Comparison of ENCODE assay signal across 17 cellular contexts in genomic region chr9:17425379-17425778, GRCh38.
A peak's percentile ranks its signal among the peaks of the same experiment; 100 is the strongest.
DNase-seq lines count a peak whose midpoint lies in the region; ATAC-seq and TF ChIP-seq lines count a peak whose summit lies in the region.
"Had no signal": no experiment of that assay in that cellular context is flagged by ENCODE, and none has a peak within 500 bp of the region (broad histone marks: within the 10 kb centered on the region; RNA-seq: fewer than 3 reads in every experiment).

No MANE protein-coding gene starts in this region.

- ATAC-seq in gastroesophageal sphincter (peak; percentile 36), GM18907 (IDR thresholded peaks at IDR 0.05; ENCODE audit: unreplicated experiment) (no peak)
- ATAC-seq: HepG2 had no signal

- no peak for TF ChIP-seq CTCF in gastroesophageal sphincter (IDR thresholded peaks at IDR 0.05)

- no peak for TF ChIP-seq EP300 in gastroesophageal sphincter (IDR thresholded peaks at IDR 0.05)

- H3K9me3 ChIP-seq in gastroesophageal sphincter: no peaks in the 10 kb centered on the region
- H3K9me3 ChIP-seq: BE2C had no signal

- H3K4me1 ChIP-seq in gastroesophageal sphincter: no peaks in the 10 kb centered on the region
- H3K4me1 ChIP-seq: BE2C had no signal

- WGBS in gastroesophageal sphincter (ENCODE audit: low coverage in 1 of 2), 2 donors: 75 to 92% methylated on average over 2 of the region's 2 CpGs

- no peak for TF ChIP-seq POLR2A in gastroesophageal sphincter (IDR thresholded peaks at IDR 0.05)

- H3K4me3 ChIP-seq in gastroesophageal sphincter: no peak overlapping the region

- peak; percentile 49 to 52 for DNase-seq in AML-193 (lab: John Stamatoyannopoulos, UW)
- peak; percentile 70 for DNase-seq in MV-4-11 (lab: John Stamatoyannopoulos, UW)
- peak; percentile 38 for DNase-seq in SKM-1 (lab: John Stamatoyannopoulos, UW; ENCODE audit: unreplicated experiment)
- DNase-seq in stimulated activated naive CD4-positive, alpha-beta T cell treated with Interleukin-2 at 50 U/mL for 16 hours (lab: John Stamatoyannopoulos, UW): no peak
- DNase-seq in DMS53 (lab: John Stamatoyannopoulos, UW): no peak
- no peak for DNase-seq in DMS153 (lab: John Stamatoyannopoulos, UW)
- DNase-seq: 8988T; BE2C; C1 segment of cervical spinal cord; CD4-positive, alpha-beta memory T cell; DND-41; EL; H9; KBM-7 had no signal

- no peaks in the 10 kb centered on the region for H3K27me3 ChIP-seq in gastroesophageal sphincter
- H3K27me3 ChIP-seq: BE2C had no signal

- H3K36me3 ChIP-seq in gastroesophageal sphincter: peaks cover 0 to 20% of the 10 kb centered on the region in 2 donors
- H3K36me3 ChIP-seq: BE2C had no signal

- H3K27ac ChIP-seq in gastroesophageal sphincter: no peak overlapping the region

Comparison
In these comparisons a context has a peak if more than half of its experiments do, and no peak if none do; other contexts are left out.
1. DNase-seq: peak in AML-193 (2 of 2), MV-4-11 (single experiment) and SKM-1 (single experiment); none in stimulated activated naive CD4-positive, alpha-beta T cell treated with Interleukin-2 at 50 U/mL for 16 hours (single experiment), DMS53 (single experiment) and DMS153 (single experiment).